Comparison of ENCODE assay signal across 22 cellular contexts in the genomic region with DNA sequence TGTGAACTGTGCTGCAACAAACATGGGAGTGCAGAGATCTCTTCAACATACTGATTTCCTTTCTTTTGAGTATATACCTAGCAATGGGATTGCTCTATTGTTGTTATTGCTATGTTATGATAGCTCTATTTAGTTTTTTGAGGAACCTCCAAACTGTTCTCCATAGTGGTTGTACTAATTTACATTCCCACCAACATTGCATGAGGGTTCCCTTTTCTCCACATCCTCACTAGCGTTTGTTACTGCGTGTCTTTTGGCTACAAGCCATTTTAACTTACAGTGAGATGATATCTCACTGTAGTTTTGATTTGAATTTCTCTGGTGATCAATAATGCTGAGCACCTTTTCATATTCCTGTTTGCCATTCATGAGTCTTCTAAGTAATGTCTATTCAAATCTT.
"Had no signal": no experiment of that assay in that cellular context is flagged by ENCODE, and none has a peak within 500 bp of the region (broad histone marks: within the 10 kb centered on the region; RNA-seq: fewer than 3 reads in every experiment).

No MANE protein-coding gene starts in this region.

- H3K27ac ChIP-seq: body of pancreas, epithelial cell of prostate, hepatocyte, lower lobe of right lung, prostate gland, right atrium auricular region, tibial nerve had no signal

- H3K27me3 Mint-ChIP-seq: activated CD4-positive, alpha-beta T cell treated with anti-CD3 and anti-CD28 coated beads, Interleukin-2, amount 10 ng/mL, durations not matched to agents 7 days and 5 days; activated naive CD8-positive, alpha-beta T cell treated with anti-CD3 and anti-CD28 coated beads, Interleukin-2, amount 10 ng/mL, durations not matched to agents 7 days and 5 days; activated T-cell treated with anti-CD3 and anti-CD28 coated beads, Interleukin-2, amount 50 U/mL, for 24 hours had no signal

- H3K27me3 ChIP-seq: body of pancreas, hepatocyte, right atrium auricular region, tibial nerve had no signal

- ATAC-seq: activated CD4-positive, CD25-positive, alpha-beta regulatory T cell treated with anti-CD3 and anti-CD28 coated beads, Interleukin-2, amount 50 U/mL, for 24 hours; activated CD8-positive, alpha-beta T cell treated with anti-CD3 and anti-CD28 coated beads, Interleukin-2, amount 10 ng/mL, durations not matched to agents 7 days and 5 days; body of pancreas; left colon; lower lobe of right lung had no signal

- H3K9me3 ChIP-seq: body of pancreas, prostate gland had no signal

- H3K4me1 ChIP-seq: prostate gland had no signal

- H3K4me3 Mint-ChIP-seq: activated CD4-positive, alpha-beta T cell treated with anti-CD3 and anti-CD28 coated beads, Interleukin-2, amount 10 ng/mL, durations not matched to agents 7 days and 5 days; activated CD8-positive, alpha-beta T cell treated with anti-CD3 and anti-CD28 coated beads, Interleukin-2, amount 10 ng/mL, durations not matched to agents 7 days and 5 days; activated naive CD8-positive, alpha-beta T cell treated with anti-CD3 and anti-CD28 coated beads, Interleukin-2, amount 10 ng/mL, durations not matched to agents 7 days and 5 days; activated T-cell treated with anti-CD3 and anti-CD28 coated beads, Interleukin-2, amount 50 U/mL, for 24 hours; endodermal cell had no signal

- H3K4me3 ChIP-seq: body of pancreas, hepatocyte, lower lobe of right lung, prostate gland, right atrium auricular region, tibial nerve had no signal

- H3K4me2 ChIP-seq: hepatocyte had no signal

- DNase-seq: activated CD4-positive, alpha-beta T cell treated with anti-CD3 and anti-CD28 coated beads, Interleukin-2, amount 10 ng/mL, durations not matched to agents 7 days and 5 days; activated CD8-positive, alpha-beta T cell treated with anti-CD3 and anti-CD28 coated beads, Interleukin-2, amount 10 ng/mL, durations not matched to agents 7 days and 5 days; activated naive CD4-positive, alpha-beta T cell treated with Interleukin-2 at 50 U/mL for 16 hours; activated naive CD8-positive, alpha-beta T cell treated with anti-CD3 and anti-CD28 coated beads, Interleukin-2, amount 10 ng/mL, durations not matched to agents 7 days and 5 days; activated T-cell treated with anti-CD3 and anti-CD28 coated beads, Interleukin-2, amount 50 U/mL, for 24 hours; amygdala; body of pancreas; caudate nucleus; endodermal cell; foreskin fibroblast; left colon; lower lobe of right lung; midbrain; stimulated activated CD4-positive, alpha-beta T cell treated with anti-CD3 and anti-CD28 coated beads, Interleukin-2, amount 100 ng/mL, for 24 hours; stimulated activated naive CD4-positive, alpha-beta T cell treated with Interleukin-2 at 50 U/mL for 16 hours had no signal

- H3K27ac Mint-ChIP-seq: activated CD4-positive, alpha-beta T cell treated with anti-CD3 and anti-CD28 coated beads, Interleukin-2, amount 10 ng/mL, durations not matched to agents 7 days and 5 days; activated CD8-positive, alpha-beta T cell treated with anti-CD3 and anti-CD28 coated beads, Interleukin-2, amount 10 ng/mL, durations not matched to agents 7 days and 5 days; activated naive CD8-positive, alpha-beta T cell treated with anti-CD3 and anti-CD28 coated beads, Interleukin-2, amount 10 ng/mL, durations not matched to agents 7 days and 5 days; activated T-cell treated with anti-CD3 and anti-CD28 coated beads, Interleukin-2, amount 50 U/mL, for 24 hours; activated T-helper 2 cell treated with anti-CD3 and anti-CD28 coated beads, Interferon-gamma antibody, Interleukin-2, Interleukin-4, amounts not matched to agents 10 μg/mL and 5 μg/mL and 100 μg/mL, durations not matched to agents 14 hours and 24 hours and 36 hours; endodermal cell had no signal

- H3K36me3 ChIP-seq: lower lobe of right lung, prostate gland, right atrium auricular region, tibial nerve had no signal
